17 cellular contexts compared by ENCODE assay signal in the genomic region with DNA sequence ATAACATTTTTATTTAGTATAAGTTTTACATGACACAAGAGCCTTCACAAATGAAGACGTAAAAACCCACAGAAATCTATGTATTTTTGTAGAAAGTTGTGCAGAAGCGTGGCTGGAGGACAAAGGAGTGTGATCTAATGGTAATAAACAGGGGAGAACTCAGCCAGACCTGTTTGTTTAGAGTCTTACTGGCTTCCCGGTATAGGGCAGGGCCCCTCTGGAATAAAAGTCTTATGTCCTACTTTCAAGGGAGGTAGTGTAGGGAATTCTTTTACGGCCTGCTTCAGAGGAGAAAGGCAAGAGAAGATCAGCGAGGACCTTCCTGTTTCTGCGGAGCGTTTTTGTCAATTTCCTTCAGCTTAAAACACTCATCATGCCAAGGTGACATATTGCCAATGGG.
DNase-seq lines count a peak whose midpoint lies in the region; ATAC-seq and TF ChIP-seq lines count a peak whose summit lies in the region.
"Had no signal": no experiment of that assay in that cellular context is flagged by ENCODE, and none has a peak within 500 bp of the region (broad histone marks: within the 10 kb centered on the region; RNA-seq: fewer than 3 reads in every experiment).

No MANE protein-coding gene starts in this region.

- TF ChIP-seq CTCF in WTC11 (IDR thresholded peaks at IDR 0.05) (no peak), endothelial cell (IDR thresholded peaks at IDR 0.05; ENCODE audit: unreplicated experiment) (no peak), mucosa of descending colon (IDR thresholded peaks at IDR 0.05) (no peak)

- no peak overlapping the region for H3K4me3 ChIP-seq in mucosa of descending colon
- H3K4me3 ChIP-seq: BLaER1, HAP-1 had no signal

- H3K4me1 Mint-ChIP-seq in WTC11 (peaks cover 10% of the 10 kb centered on the region), endothelial cell (ENCODE audit: unreplicated experiment) (peaks cover 30% of the 10 kb centered on the region), T-helper 17 cell (peaks cover 3% of the 10 kb centered on the region)

- H3K27me3 Mint-ChIP-seq in WTC11 (ENCODE audit: low read depth) (peaks cover 5% of the 10 kb centered on the region; the same call in 1 of the 2 replicates), endothelial cell (ENCODE audit: unreplicated experiment) (peaks cover 1% of the 10 kb centered on the region), T-helper 17 cell (no peaks in the 10 kb centered on the region)
- H3K27me3 Mint-ChIP-seq: B cell had no signal

- H3K4me1 ChIP-seq in mucosa of descending colon (ENCODE audit: low read depth): peaks cover 13% of the 10 kb centered on the region

- intact Hi-C loops in mucosa of descending colon (cut with DNase I, micrococcal nuclease): no loop called here

- H3K36me3 ChIP-seq in mucosa of descending colon (ENCODE audit: low read depth): no peaks in the 10 kb centered on the region
- H3K36me3 ChIP-seq: BLaER1, HAP-1 had no signal

- H3K27ac Mint-ChIP-seq in WTC11 (no peak overlapping the region), endothelial cell (ENCODE audit: unreplicated experiment) (peak overlapping the region; percentile 81), T-helper 17 cell (no peak overlapping the region)
- H3K27ac Mint-ChIP-seq: B cell; CD4-positive, CD25-positive, alpha-beta regulatory T cell; CD8-positive, alpha-beta T cell; HFFc6 had no signal

- H3K9me3 Mint-ChIP-seq in WTC11: peaks cover 28% of the 10 kb centered on the region
- no peaks in the 10 kb centered on the region for H3K9me3 Mint-ChIP-seq in endothelial cell (ENCODE audit: unreplicated experiment)
- H3K9me3 Mint-ChIP-seq: HFFc6 had no signal

- ATAC-seq in WTC11: 0 out of 2 replicates have a peak, but pooled peaks have one; percentile 28
- peak; percentile 96 for ATAC-seq in mucosa of descending colon
- no peak for ATAC-seq in T-helper 17 cell
- ATAC-seq: CD8-positive, alpha-beta T cell had no signal

- POLR2A ChIA-PET in WTC11 (lab: Charles Lee): no interaction called here

- no peak overlapping the region for H3K4me3 Mint-ChIP-seq in WTC11
- no peak overlapping the region for H3K4me3 Mint-ChIP-seq in endothelial cell (ENCODE audit: unreplicated experiment)
- no peak overlapping the region for H3K4me3 Mint-ChIP-seq in T-helper 17 cell
- H3K4me3 Mint-ChIP-seq: B cell; CD4-positive, CD25-positive, alpha-beta regulatory T cell; CD8-positive, alpha-beta T cell; HFFc6 had no signal

- peaks cover 24% of the 10 kb centered on the region for H3K36me3 Mint-ChIP-seq in WTC11
- peaks cover 3% of the 10 kb centered on the region for H3K36me3 Mint-ChIP-seq in endothelial cell (ENCODE audit: low read depth, unreplicated experiment)
- H3K36me3 Mint-ChIP-seq in T-helper 17 cell (ENCODE audit: low read depth): no peaks in the 10 kb centered on the region
- H3K36me3 Mint-ChIP-seq: CD4-positive, CD25-positive, alpha-beta regulatory T cell had no signal

- H3K9me3 ChIP-seq in mucosa of descending colon (no peaks in the 10 kb centered on the region), T-helper 17 cell (ENCODE audit: control insufficient read depth, low read length, poor library complexity, severe bottlenecking) (no peaks in the 10 kb centered on the region)
- H3K9me3 ChIP-seq: Caco-2, HAP-1 had no signal

- no peak for DNase-seq in WTC11 (ENCODE audit: low spot score)
- no peak for DNase-seq in endothelial cell (ENCODE audit: low spot score)
- DNase-seq in mucosa of descending colon: peak in 1 of 3 donors; percentile 50
- DNase-seq in NCI-H2227 treated with DMSO at 0.1 percent for 48 hours (lab: John Stamatoyannopoulos, UW): no peak
- DNase-seq in AML-193 (lab: John Stamatoyannopoulos, UW): no peak
- no peak for DNase-seq in T-helper 17 cell
- no peak for DNase-seq in HUDEP-2 (lab: John Stamatoyannopoulos, UW; ENCODE audit: unreplicated experiment in 76 of 76)
- DNase-seq: Caco-2; CD4-positive, CD25-positive, alpha-beta regulatory T cell; CD8-positive, alpha-beta T cell; DMS153; DND-41; GOT3; HFFc6 had no signal

- CTCF ChIA-PET in WTC11 (lab: Charles Lee): no interaction called here

TF ChIP-seq in WTC11, 78 proteins besides CTCF, POLR2A, EP300 and RAD21:
- no peak for TF ChIP-seq TCF7 (CRISPR knock-in tag; IDR thresholded peaks at IDR 0.05; ENCODE audit: low read depth)
- TF ChIP-seq, protein P1, sequence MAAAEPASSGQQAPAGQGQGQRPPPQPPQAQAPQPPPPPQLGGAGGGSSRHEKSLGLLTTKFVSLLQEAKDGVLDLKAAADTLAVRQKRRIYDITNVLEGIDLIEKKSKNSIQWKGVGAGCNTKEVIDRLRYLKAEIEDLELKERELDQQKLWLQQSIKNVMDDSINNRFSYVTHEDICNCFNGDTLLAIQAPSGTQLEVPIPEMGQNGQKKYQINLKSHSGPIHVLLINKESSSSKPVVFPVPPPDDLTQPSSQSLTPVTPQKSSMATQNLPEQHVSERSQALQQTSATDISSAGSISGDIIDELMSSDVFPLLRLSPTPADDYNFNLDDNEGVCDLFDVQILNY (CRISPR knock-in tag; IDR thresholded peaks at IDR 0.05): no peak
